Comparison of ENCODE assay signal across 1 cellular context in the genomic region with DNA sequence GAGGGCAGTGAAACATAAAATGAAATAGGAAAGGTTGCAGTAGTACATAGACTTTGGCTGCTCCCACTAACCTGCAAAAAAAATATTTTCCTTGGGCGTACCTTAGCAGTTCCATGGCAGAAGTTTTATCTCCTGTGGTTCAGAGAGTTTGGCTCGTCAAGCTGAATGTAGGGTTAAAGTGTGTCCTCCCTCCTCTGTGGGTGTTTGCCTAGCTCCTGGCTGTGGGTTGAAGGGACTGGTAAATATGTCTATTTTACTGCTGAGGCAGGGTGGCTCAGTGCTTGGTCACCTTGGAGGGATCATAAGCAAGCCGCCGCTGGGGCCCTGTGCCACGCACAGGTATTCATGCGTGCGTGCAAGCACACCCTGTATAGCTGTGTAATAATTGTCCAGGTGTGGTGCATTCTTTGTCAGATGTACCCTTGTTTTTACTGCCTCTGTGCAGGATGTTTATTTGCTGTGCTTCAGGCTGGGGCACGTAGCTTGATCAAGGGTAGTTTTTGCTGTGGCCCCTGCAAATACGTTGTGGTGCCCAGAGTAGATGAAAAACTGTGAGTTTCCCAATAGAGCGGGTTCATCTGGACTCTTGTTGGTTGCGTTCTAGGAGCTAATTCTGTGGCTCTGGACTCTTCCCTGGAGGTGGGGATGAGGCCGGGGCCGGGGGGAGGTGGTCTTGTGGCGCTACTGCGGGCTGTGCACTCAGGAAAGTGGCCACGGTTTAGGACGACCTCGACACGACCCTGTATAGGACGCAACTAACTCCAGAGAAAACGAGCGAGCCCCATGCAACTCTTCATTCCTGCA.
TF ChIP-seq lines count a peak whose summit lies in the region.

No MANE protein-coding gene starts in this region.

TF ChIP-seq in GM12878, 131 proteins besides CTCF, POLR2A, EP300 and RAD21 (continues in another document):
- TF ChIP-seq, protein P1, sequence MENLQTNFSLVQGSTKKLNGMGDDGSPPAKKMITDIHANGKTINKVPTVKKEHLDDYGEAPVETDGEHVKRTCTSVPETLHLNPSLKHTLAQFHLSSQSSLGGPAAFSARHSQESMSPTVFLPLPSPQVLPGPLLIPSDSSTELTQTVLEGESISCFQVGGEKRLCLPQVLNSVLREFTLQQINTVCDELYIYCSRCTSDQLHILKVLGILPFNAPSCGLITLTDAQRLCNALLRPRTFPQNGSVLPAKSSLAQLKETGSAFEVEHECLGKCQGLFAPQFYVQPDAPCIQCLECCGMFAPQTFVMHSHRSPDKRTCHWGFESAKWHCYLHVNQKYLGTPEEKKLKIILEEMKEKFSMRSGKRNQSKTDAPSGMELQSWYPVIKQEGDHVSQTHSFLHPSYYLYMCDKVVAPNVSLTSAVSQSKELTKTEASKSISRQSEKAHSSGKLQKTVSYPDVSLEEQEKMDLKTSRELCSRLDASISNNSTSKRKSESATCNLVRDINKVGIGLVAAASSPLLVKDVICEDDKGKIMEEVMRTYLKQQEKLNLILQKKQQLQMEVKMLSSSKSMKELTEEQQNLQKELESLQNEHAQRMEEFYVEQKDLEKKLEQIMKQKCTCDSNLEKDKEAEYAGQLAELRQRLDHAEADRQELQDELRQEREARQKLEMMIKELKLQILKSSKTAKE (IDR thresholded peaks at IDR 0.05; ENCODE audit: low read depth, poor library complexity, severe bottlenecking): no peak
- TF ChIP-seq, protein P2, sequence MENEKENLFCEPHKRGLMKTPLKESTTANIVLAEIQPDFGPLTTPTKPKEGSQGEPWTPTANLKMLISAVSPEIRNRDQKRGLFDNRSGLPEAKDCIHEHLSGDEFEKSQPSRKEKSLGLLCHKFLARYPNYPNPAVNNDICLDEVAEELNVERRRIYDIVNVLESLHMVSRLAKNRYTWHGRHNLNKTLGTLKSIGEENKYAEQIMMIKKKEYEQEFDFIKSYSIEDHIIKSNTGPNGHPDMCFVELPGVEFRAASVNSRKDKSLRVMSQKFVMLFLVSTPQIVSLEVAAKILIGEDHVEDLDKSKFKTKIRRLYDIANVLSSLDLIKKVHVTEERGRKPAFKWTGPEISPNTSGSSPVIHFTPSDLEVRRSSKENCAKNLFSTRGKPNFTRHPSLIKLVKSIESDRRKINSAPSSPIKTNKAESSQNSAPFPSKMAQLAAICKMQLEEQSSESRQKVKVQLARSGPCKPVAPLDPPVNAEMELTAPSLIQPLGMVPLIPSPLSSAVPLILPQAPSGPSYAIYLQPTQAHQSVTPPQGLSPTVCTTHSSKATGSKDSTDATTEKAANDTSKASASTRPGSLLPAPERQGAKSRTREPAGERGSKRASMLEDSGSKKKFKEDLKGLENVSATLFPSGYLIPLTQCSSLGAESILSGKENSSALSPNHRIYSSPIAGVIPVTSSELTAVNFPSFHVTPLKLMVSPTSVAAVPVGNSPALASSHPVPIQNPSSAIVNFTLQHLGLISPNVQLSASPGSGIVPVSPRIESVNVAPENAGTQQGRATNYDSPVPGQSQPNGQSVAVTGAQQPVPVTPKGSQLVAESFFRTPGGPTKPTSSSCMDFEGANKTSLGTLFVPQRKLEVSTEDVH (IDR thresholded peaks at IDR 0.05; ENCODE audit: low read depth, partially characterized antibody): no peak
- TF ChIP-seq SMAD1 (IDR thresholded peaks at IDR 0.05; ENCODE audit: low read depth, partially characterized antibody) (no peak), ZNF217 (IDR thresholded peaks at IDR 0.05) (no peak), TCF7 (IDR thresholded peaks at IDR 0.05; ENCODE audit: borderline replicate concordance) (no peak), NR2C2 (IDR thresholded peaks at IDR 0.05; ENCODE audit: borderline replicate concordance, control insufficient read depth, insufficient read length, low read depth) (no peak), HCFC1 (IDR thresholded peaks at IDR 0.05; ENCODE audit: low read length) (no peak), CBFB (IDR thresholded peaks at IDR 0.05; ENCODE audit: low read depth) (0 out of 2 replicates have a peak, but pooled peaks have one; percentile 39), HDGF (IDR thresholded peaks at IDR 0.05) (no peak), RCOR1 (conservative IDR thresholded peaks at IDR 0.05; ENCODE audit: low read depth, low read length) (no peak), MYB (IDR thresholded peaks at IDR 0.05; ENCODE audit: borderline replicate concordance, low read depth, low read length) (no peak), STAT3 (IDR thresholded peaks at IDR 0.05; ENCODE audit: low read depth, low read length) (no peak), CREM (IDR thresholded peaks at IDR 0.05; ENCODE audit: low read depth) (no peak), SMC3 (IDR thresholded peaks at IDR 0.05; ENCODE audit: borderline replicate concordance, low read length) (peak; percentile 3; the same call in 1 of the 2 replicates), NFXL1 (IDR thresholded peaks at IDR 0.05; ENCODE audit: borderline replicate concordance) (no peak), SREBF2 (IDR thresholded peaks at IDR 0.05; ENCODE audit: low read length) (no peak), TCF3 (IDR thresholded peaks at IDR 0.05; ENCODE audit: borderline replicate concordance, insufficient read depth, low read depth, low read length) (peak; percentile 23; the same call in 1 of the 2 replicates), NRF1 (conservative IDR thresholded peaks at IDR 0.05; ENCODE audit: low read depth, low read length) (no peak), TAF1 (IDR thresholded peaks at IDR 0.05; ENCODE audit: borderline replicate concordance, low read depth, low read length) (0 out of 2 replicates have a peak, but pooled peaks have one; percentile 11), HDAC2 (IDR thresholded peaks at IDR 0.05) (no peak), BACH1 (IDR thresholded peaks at IDR 0.05; ENCODE audit: borderline replicate concordance) (0 out of 2 replicates have a peak, but pooled peaks have one; percentile 22), IRF4 (IDR thresholded peaks at IDR 0.05; ENCODE audit: low read depth, low read length) (no peak), KDM1A (IDR thresholded peaks at IDR 0.05; ENCODE audit: borderline replicate concordance) (no peak), CREB1 (IDR thresholded peaks at IDR 0.05; ENCODE audit: low read depth) (no peak), ZNF207 (IDR thresholded peaks at IDR 0.05; ENCODE audit: borderline replicate concordance) (peak; percentile 42; the same call in 1 of the 2 replicates), BRCA1 (IDR thresholded peaks at IDR 0.05; ENCODE audit: low read depth, low read length) (no peak), CHD4 (IDR thresholded peaks at IDR 0.05) (no peak), LARP7 (IDR thresholded peaks at IDR 0.05) (no peak), IKZF2 (IDR thresholded peaks at IDR 0.05) (no peak), RB1 (IDR thresholded peaks at IDR 0.05; ENCODE audit: borderline replicate concordance) (no peak), SREBF1 (IDR thresholded peaks at IDR 0.05; ENCODE audit: low read length) (no peak; the same call in 1 of the 2 replicates), CBX3 (IDR thresholded peaks at IDR 0.05; ENCODE audit: borderline replicate concordance, low read depth) (no peak), CHD2 (IDR thresholded peaks at IDR 0.05; ENCODE audit: borderline replicate concordance, low read depth, low read length) (no peak), TCF12 (IDR thresholded peaks at IDR 0.05; ENCODE audit: low read depth, low read length) (no peak), KAT2A (conservative IDR thresholded peaks at IDR 0.05; ENCODE audit: control insufficient read depth, low read depth, low read length) (no peak), NR2F1 (conservative IDR thresholded peaks at IDR 0.05) (no peak), YY1 (IDR thresholded peaks at IDR 0.05; ENCODE audit: low read depth, low read length) (no peak), MTA2 (IDR thresholded peaks at IDR 0.05; ENCODE audit: low read depth) (no peak), FOXM1 (IDR thresholded peaks at IDR 0.05; ENCODE audit: low read depth, low read length) (no peak), SMARCA5 (IDR thresholded peaks at IDR 0.05) (no peak), TARDBP (IDR thresholded peaks at IDR 0.05; ENCODE audit: borderline replicate concordance) (no peak)
- TF ChIP-seq, protein P3, sequence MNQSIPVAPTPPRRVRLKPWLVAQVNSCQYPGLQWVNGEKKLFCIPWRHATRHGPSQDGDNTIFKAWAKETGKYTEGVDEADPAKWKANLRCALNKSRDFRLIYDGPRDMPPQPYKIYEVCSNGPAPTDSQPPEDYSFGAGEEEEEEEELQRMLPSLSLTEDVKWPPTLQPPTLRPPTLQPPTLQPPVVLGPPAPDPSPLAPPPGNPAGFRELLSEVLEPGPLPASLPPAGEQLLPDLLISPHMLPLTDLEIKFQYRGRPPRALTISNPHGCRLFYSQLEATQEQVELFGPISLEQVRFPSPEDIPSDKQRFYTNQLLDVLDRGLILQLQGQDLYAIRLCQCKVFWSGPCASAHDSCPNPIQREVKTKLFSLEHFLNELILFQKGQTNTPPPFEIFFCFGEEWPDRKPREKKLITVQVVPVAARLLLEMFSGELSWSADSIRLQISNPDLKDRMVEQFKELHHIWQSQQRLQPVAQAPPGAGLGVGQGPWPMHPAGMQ (IDR thresholded peaks at IDR 0.05; ENCODE audit: borderline replicate concordance): no peak
- TF ChIP-seq, protein P4, sequence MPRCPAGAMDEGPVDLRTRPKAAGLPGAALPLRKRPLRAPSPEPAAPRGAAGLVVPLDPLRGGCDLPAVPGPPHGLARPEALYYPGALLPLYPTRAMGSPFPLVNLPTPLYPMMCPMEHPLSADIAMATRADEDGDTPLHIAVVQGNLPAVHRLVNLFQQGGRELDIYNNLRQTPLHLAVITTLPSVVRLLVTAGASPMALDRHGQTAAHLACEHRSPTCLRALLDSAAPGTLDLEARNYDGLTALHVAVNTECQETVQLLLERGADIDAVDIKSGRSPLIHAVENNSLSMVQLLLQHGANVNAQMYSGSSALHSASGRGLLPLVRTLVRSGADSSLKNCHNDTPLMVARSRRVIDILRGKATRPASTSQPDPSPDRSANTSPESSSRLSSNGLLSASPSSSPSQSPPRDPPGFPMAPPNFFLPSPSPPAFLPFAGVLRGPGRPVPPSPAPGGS (IDR thresholded peaks at IDR 0.05; ENCODE audit: borderline replicate concordance, insufficient read depth, low read depth, low read length, poor library complexity, severe bottlenecking): peak; percentile 90
- TF ChIP-seq, protein P5, sequence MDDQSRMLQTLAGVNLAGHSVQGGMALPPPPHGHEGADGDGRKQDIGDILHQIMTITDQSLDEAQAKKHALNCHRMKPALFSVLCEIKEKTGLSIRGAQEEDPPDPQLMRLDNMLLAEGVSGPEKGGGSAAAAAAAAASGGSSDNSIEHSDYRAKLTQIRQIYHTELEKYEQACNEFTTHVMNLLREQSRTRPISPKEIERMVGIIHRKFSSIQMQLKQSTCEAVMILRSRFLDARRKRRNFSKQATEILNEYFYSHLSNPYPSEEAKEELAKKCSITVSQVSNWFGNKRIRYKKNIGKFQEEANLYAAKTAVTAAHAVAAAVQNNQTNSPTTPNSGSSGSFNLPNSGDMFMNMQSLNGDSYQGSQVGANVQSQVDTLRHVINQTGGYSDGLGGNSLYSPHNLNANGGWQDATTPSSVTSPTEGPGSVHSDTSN (IDR thresholded peaks at IDR 0.05; ENCODE audit: insufficient replicate concordance, low read depth, low read length): peak; percentile 38
- TF ChIP-seq, protein P6, sequence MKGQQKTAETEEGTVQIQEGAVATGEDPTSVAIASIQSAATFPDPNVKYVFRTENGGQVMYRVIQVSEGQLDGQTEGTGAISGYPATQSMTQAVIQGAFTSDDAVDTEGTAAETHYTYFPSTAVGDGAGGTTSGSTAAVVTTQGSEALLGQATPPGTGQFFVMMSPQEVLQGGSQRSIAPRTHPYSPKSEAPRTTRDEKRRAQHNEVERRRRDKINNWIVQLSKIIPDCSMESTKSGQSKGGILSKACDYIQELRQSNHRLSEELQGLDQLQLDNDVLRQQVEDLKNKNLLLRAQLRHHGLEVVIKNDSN (IDR thresholded peaks at IDR 0.05; ENCODE audit: borderline replicate concordance, extremely low read length, insufficient read depth, low read depth, low read length): no peak
- TF ChIP-seq, protein P7, sequence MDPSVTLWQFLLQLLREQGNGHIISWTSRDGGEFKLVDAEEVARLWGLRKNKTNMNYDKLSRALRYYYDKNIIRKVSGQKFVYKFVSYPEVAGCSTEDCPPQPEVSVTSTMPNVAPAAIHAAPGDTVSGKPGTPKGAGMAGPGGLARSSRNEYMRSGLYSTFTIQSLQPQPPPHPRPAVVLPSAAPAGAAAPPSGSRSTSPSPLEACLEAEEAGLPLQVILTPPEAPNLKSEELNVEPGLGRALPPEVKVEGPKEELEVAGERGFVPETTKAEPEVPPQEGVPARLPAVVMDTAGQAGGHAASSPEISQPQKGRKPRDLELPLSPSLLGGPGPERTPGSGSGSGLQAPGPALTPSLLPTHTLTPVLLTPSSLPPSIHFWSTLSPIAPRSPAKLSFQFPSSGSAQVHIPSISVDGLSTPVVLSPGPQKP (IDR thresholded peaks at IDR 0.05; ENCODE audit: low read depth, low read length): no peak
- TF ChIP-seq, protein P8, sequence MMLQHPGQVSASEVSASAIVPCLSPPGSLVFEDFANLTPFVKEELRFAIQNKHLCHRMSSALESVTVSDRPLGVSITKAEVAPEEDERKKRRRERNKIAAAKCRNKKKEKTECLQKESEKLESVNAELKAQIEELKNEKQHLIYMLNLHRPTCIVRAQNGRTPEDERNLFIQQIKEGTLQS (IDR thresholded peaks at IDR 0.05; ENCODE audit: borderline replicate concordance, extremely low read depth, low read depth, low read length): no peak
- TF ChIP-seq, protein P9, sequence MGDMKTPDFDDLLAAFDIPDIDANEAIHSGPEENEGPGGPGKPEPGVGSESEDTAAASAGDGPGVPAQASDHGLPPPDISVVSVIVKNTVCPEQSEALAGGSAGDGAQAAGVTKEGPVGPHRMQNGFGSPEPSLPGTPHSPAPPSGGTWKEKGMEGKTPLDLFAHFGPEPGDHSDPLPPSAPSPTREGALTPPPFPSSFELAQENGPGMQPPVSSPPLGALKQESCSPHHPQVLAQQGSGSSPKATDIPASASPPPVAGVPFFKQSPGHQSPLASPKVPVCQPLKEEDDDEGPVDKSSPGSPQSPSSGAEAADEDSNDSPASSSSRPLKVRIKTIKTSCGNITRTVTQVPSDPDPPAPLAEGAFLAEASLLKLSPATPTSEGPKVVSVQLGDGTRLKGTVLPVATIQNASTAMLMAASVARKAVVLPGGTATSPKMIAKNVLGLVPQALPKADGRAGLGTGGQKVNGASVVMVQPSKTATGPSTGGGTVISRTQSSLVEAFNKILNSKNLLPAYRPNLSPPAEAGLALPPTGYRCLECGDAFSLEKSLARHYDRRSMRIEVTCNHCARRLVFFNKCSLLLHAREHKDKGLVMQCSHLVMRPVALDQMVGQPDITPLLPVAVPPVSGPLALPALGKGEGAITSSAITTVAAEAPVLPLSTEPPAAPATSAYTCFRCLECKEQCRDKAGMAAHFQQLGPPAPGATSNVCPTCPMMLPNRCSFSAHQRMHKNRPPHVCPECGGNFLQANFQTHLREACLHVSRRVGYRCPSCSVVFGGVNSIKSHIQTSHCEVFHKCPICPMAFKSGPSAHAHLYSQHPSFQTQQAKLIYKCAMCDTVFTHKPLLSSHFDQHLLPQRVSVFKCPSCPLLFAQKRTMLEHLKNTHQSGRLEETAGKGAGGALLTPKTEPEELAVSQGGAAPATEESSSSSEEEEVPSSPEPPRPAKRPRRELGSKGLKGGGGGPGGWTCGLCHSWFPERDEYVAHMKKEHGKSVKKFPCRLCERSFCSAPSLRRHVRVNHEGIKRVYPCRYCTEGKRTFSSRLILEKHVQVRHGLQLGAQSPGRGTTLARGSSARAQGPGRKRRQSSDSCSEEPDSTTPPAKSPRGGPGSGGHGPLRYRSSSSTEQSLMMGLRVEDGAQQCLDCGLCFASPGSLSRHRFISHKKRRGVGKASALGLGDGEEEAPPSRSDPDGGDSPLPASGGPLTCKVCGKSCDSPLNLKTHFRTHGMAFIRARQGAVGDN (IDR thresholded peaks at IDR 0.05): peak; percentile 24
